ENCODE assay signal across 16 cellular contexts in genomic region chr4:41028392-41029076, GRCh38.
DNase-seq lines count a peak whose midpoint lies in the region; ATAC-seq, FAIRE-seq and TF ChIP-seq lines count a peak whose summit lies in the region.
"Had no signal": no experiment of that assay in that cellular context is flagged by ENCODE, and none has a peak within 500 bp of the region (broad histone marks: within the 10 kb centered on the region; RNA-seq: fewer than 3 reads in every experiment).

No MANE protein-coding gene starts in this region.

- BruUV-seq in Caco-2 (replicated peaks; lab: Mats Ljungman, UMichigan) (no TSS peak), endothelial cell of umbilical vein (replicated peaks; lab: Mats Ljungman, UMichigan) (no TSS peak)

- H3K9me3 ChIP-seq in Caco-2 (peaks cover 31% of the 10 kb centered on the region), endothelial cell of umbilical vein (replicated peaks; ENCODE audit: control insufficient read depth, insufficient read depth, low read length) (peaks cover 13% of the 10 kb centered on the region)

- H3K79me2 ChIP-seq in endothelial cell of umbilical vein (ENCODE audit: control insufficient read depth, insufficient read depth, low read length): peaks cover 36% of the 10 kb centered on the region

- POLR2A ChIA-PET in Caco-2 (lab: Charles Lee): no interaction called here
- POLR2A ChIA-PET in endothelial cell of umbilical vein (lab: Charles Lee): interaction anchor here (0.6 kb wide), 2 partner anchors 43 to 110 kb away, joined by 3 read pairs; no protein-coding TSS in a partner anchor

- in situ Hi-C loops in KBM-7 (cut with MboI; ENCODE audit: low pct_unique_long_range_greater_than_20kb, low sequenced_read_pairs): no loop called here

- H3K9me1 ChIP-seq in endothelial cell of umbilical vein (replicated peaks; ENCODE audit: control insufficient read depth, extremely low read depth, insufficient read depth, low read length): no peaks in the 10 kb centered on the region

- H3K9ac ChIP-seq in endothelial cell of umbilical vein (replicated peaks; ENCODE audit: extremely low read depth, insufficient read depth, low read length): peak overlapping the region; percentile 30
- H3K9ac ChIP-seq: BLaER1 had no signal

- peaks cover 69% of the 10 kb centered on the region for H3K36me3 Mint-ChIP-seq in Caco-2 (ENCODE audit: insufficient read depth, unreplicated experiment)
- peaks cover 16% of the 10 kb centered on the region for H3K36me3 Mint-ChIP-seq in natural killer cell treated with Interleukin-12 subunit alpha and Interleukin-12 subunit beta and Interleukin-15 and Interleukin-18, amount 100 ng/mL, for 72 hours

- no peaks in the 10 kb centered on the region for H3K27me3 Mint-ChIP-seq in Caco-2 (ENCODE audit: insufficient read depth, unreplicated experiment)
- H3K27me3 Mint-ChIP-seq in natural killer cell treated with Interleukin-12 subunit alpha and Interleukin-12 subunit beta and Interleukin-15 and Interleukin-18, amount 100 ng/mL, for 72 hours: no peaks in the 10 kb centered on the region

- H4K20me1 ChIP-seq in endothelial cell of umbilical vein (replicated peaks; ENCODE audit: control insufficient read depth, extremely low read depth, insufficient read depth, low read length): no peaks in the 10 kb centered on the region
- H4K20me1 ChIP-seq: BLaER1 had no signal

- H3K4me1 ChIP-seq in Caco-2: no peaks in the 10 kb centered on the region
- H3K4me1 ChIP-seq in endothelial cell of umbilical vein (ENCODE audit: control insufficient read depth, extremely low read depth, insufficient read depth, low read length): peaks cover 15% of the 10 kb centered on the region
- H3K4me1 ChIP-seq: BLaER1, Peyer's patch had no signal

- dilution Hi-C loops in endothelial cell of umbilical vein (cut with MboI; ENCODE audit: extremely low pct_ligation_motif_present, low sequenced_read_pairs): no loop called here

- CTCF ChIA-PET in Caco-2 (lab: Charles Lee) (no interaction called here), endothelial cell of umbilical vein (lab: Charles Lee) (interaction anchor here (1.2 kb wide), 1 partner anchor 14 kb away, joined by 4 read pairs; no protein-coding TSS in a partner anchor)

- H3K27ac Mint-ChIP-seq in Caco-2 (ENCODE audit: unreplicated experiment): peak overlapping the region; percentile 73
- H3K27ac Mint-ChIP-seq in natural killer cell treated with Interleukin-12 subunit alpha and Interleukin-12 subunit beta and Interleukin-15 and Interleukin-18, amount 100 ng/mL, for 72 hours: no peak overlapping the region
- H3K27ac Mint-ChIP-seq: activated T-helper 2 cell treated with anti-CD3 and anti-CD28 coated beads, Interferon-gamma antibody, Interleukin-2, Interleukin-4, amounts not matched to agents 10 μg/mL and 5 μg/mL and 100 μg/mL, durations not matched to agents 14 hours and 24 hours and 36 hours had no signal

- no peak for TF ChIP-seq CTCF in Caco-2 (IDR thresholded peaks at IDR 0.05; ENCODE audit: insufficient read depth in 1 of 2, low read depth in 1 of 2, low read length in 1 of 2, severe bottlenecking in 1 of 2, unreplicated experiment in 1 of 2)
- no peak for TF ChIP-seq CTCF in endothelial cell of umbilical vein (IDR thresholded peaks at IDR 0.05; ENCODE audit: extremely low read depth in 1 of 2, insufficient read depth in 1 of 2, low read depth in 1 of 2, low read length in 2 of 2)

- peak overlapping the region; percentile 47 for H3K27ac ChIP-seq in endothelial cell of umbilical vein (ENCODE audit: insufficient read depth, low read depth, low read length)
- H3K27ac ChIP-seq: BLaER1 had no signal

- H2AFZ ChIP-seq in endothelial cell of umbilical vein (ENCODE audit: low read depth, low read length): no peak overlapping the region

- intact Hi-C loops in Caco-2 (cut with micrococcal nuclease; ENCODE audit: unreplicated experiment): no loop called here
- intact Hi-C loops in endothelial cell of umbilical vein (cut with micrococcal nuclease): no loop called here
- intact Hi-C loops in sciatic nerve (cut with DNase I): no loop called here

- ATAC-seq in HG02610 (IDR thresholded peaks at IDR 0.05; ENCODE audit: unreplicated experiment) (peak; percentile 72), sciatic nerve (peak; percentile 74), HG03025 (IDR thresholded peaks at IDR 0.05; ENCODE audit: low FRiP score, unreplicated experiment) (no peak), GM18861 (IDR thresholded peaks at IDR 0.05; ENCODE audit: unreplicated experiment) (no peak)
- ATAC-seq in natural killer cell treated with Interleukin-12 subunit alpha and Interleukin-12 subunit beta and Interleukin-15 and Interleukin-18, amount 100 ng/mL, for 72 hours: no peak

- FAIRE-seq in endothelial cell of umbilical vein (lab: Jason Lieb, UNC): no peak

- no peaks in the 10 kb centered on the region for H3K27me3 ChIP-seq in Caco-2 (replicated peaks; ENCODE audit: control insufficient read depth, insufficient read depth, low read length)
- no peaks in the 10 kb centered on the region for H3K27me3 ChIP-seq in endothelial cell of umbilical vein (ENCODE audit: control insufficient read depth in 2 of 2, insufficient read depth in 2 of 2, low read length in 2 of 2)
- H3K27me3 ChIP-seq: BLaER1, Peyer's patch had no signal

- H3K4me2 ChIP-seq in endothelial cell of umbilical vein (ENCODE audit: insufficient read depth, low read length): peak overlapping the region; percentile 42
- H3K4me2 ChIP-seq: BLaER1 had no signal

- H3K9me3 Mint-ChIP-seq in Caco-2 (ENCODE audit: unreplicated experiment): peaks cover 54% of the 10 kb centered on the region
- peaks cover 19% of the 10 kb centered on the region for H3K9me3 Mint-ChIP-seq in natural killer cell treated with Interleukin-12 subunit alpha and Interleukin-12 subunit beta and Interleukin-15 and Interleukin-18, amount 100 ng/mL, for 72 hours

- no peak overlapping the region for H3K4me3 ChIP-seq in Caco-2 (ENCODE audit: low read depth, low read length)
- H3K4me3 ChIP-seq in endothelial cell of umbilical vein (replicated peaks in 1 of 3; ENCODE audit: insufficient read depth in 1 of 3, low read depth in 1 of 3, low read length in 3 of 3): no peak overlapping the region
- H3K4me3 ChIP-seq: BLaER1, HAP-1, Peyer's patch had no signal

- no peak overlapping the region for H3K4me3 Mint-ChIP-seq in Caco-2 (ENCODE audit: unreplicated experiment)
- H3K4me3 Mint-ChIP-seq in natural killer cell treated with Interleukin-12 subunit alpha and Interleukin-12 subunit beta and Interleukin-15 and Interleukin-18, amount 100 ng/mL, for 72 hours: no peak overlapping the region

- H3K4me1 Mint-ChIP-seq in Caco-2 (ENCODE audit: low read depth, unreplicated experiment): no peaks in the 10 kb centered on the region
- no peaks in the 10 kb centered on the region for H3K4me1 Mint-ChIP-seq in natural killer cell treated with Interleukin-12 subunit alpha and Interleukin-12 subunit beta and Interleukin-15 and Interleukin-18, amount 100 ng/mL, for 72 hours (ENCODE audit: low read depth in 2 of 2)

- DNase-seq in Caco-2 (no peak), endothelial cell of umbilical vein (ENCODE audit: low read depth, low spot score) (peak; percentile 62), sciatic nerve (ENCODE audit: low spot score) (no peak), KBM-7 (no peak)
- DNase-seq in natural killer cell treated with Interleukin-12 subunit alpha and Interleukin-12 subunit beta and Interleukin-15 and Interleukin-18, amount 100 ng/mL, for 72 hours (ENCODE audit: low spot score): no peak
- DNase-seq: DND-41, NCI-H1092, occipital lobe, Peyer's patch, T-helper 9 cell had no signal

- TF ChIP-seq POLR2A in endothelial cell of umbilical vein (IDR thresholded peaks at IDR 0.05; ENCODE audit: low read depth, low read length): no peak

- H3K36me3 ChIP-seq in Caco-2 (ENCODE audit: control insufficient read depth, insufficient read depth, low read length) (no peaks in the 10 kb centered on the region; the same call in 1 of the 2 replicates), endothelial cell of umbilical vein (ENCODE audit: control insufficient read depth in 2 of 2, extremely low read depth in 1 of 2, insufficient read depth in 2 of 2, low read length in 2 of 2) (peaks cover 0 to 6% of the 10 kb centered on the region in 2 experiments)
- H3K36me3 ChIP-seq: HAP-1, Peyer's patch had no signal

TF ChIP-seq in endothelial cell of umbilical vein, 7 proteins besides CTCF, POLR2A, EP300 and RAD21:
- TF ChIP-seq MYC (IDR thresholded peaks at IDR 0.05; ENCODE audit: low read depth, low read length): no peak
- TF ChIP-seq FOS (IDR thresholded peaks at IDR 0.05; ENCODE audit: borderline replicate concordance, insufficient read depth, low read length): no peak
- no peak for TF ChIP-seq POLR2AphosphoS5 (IDR thresholded peaks at IDR 0.05; ENCODE audit: insufficient read depth, low read depth, low read length)
- no peak for TF ChIP-seq MAX (IDR thresholded peaks at IDR 0.05; ENCODE audit: insufficient read depth, insufficient read length)
- TF ChIP-seq EZH2 (IDR thresholded peaks at IDR 0.05; ENCODE audit: borderline replicate concordance, low read depth, low read length, severe bottlenecking): no peak
- no peak for TF ChIP-seq JUN (IDR thresholded peaks at IDR 0.05; ENCODE audit: borderline replicate concordance, insufficient read depth, insufficient read length, low read depth)
- no peak for TF ChIP-seq GATA2 (IDR thresholded peaks at IDR 0.05; ENCODE audit: insufficient read depth, insufficient read length, low read depth, low read length)

Comparison
In these comparisons a context has a peak if more than half of its experiments do, and no peak if none do; other contexts are left out.
1. ATAC-seq: peak in HG02610 (single experiment) and sciatic nerve (single experiment); none in HG03025 (single experiment), GM18861 (single experiment) and natural killer cell treated with Interleukin-12 subunit alpha and Interleukin-12 subunit beta and Interleukin-15 and Interleukin-18, amount 100 ng/mL, for 72 hours (0 of 2).